In the genomic region with DNA sequence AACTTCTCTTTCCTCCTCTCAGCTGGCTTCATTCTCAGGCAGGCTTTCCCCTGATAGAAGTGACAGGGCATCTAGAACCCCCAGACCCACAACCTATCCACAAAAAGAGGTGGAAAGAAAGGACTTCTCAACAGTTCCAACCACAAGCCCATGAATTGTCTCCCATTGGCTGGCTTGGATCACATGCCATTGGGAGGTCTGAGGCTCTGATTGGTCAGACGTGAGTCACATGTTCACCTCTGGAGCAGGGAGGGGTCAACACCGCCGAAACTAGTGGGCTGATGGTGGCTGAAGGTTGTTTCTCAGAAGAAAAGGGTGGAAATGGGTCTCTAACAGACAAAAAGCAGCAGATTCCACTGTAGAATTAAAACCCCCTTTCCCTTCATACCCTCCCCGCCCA, we compare ENCODE assay signal across 1 cellular context.
TF ChIP-seq lines count a peak whose summit lies in the region.

No MANE protein-coding gene starts in this region.

TF ChIP-seq in Ishikawa, 13 proteins besides CTCF, POLR2A, EP300 and RAD21 (continued from another document):
- TF ChIP-seq FOXM1 (IDR thresholded peaks at IDR 0.05; ENCODE audit: borderline replicate concordance, low read depth): no peak
- no peak for TF ChIP-seq CREB1 (IDR thresholded peaks at IDR 0.05; ENCODE audit: low read depth)
